In the genomic region with DNA sequence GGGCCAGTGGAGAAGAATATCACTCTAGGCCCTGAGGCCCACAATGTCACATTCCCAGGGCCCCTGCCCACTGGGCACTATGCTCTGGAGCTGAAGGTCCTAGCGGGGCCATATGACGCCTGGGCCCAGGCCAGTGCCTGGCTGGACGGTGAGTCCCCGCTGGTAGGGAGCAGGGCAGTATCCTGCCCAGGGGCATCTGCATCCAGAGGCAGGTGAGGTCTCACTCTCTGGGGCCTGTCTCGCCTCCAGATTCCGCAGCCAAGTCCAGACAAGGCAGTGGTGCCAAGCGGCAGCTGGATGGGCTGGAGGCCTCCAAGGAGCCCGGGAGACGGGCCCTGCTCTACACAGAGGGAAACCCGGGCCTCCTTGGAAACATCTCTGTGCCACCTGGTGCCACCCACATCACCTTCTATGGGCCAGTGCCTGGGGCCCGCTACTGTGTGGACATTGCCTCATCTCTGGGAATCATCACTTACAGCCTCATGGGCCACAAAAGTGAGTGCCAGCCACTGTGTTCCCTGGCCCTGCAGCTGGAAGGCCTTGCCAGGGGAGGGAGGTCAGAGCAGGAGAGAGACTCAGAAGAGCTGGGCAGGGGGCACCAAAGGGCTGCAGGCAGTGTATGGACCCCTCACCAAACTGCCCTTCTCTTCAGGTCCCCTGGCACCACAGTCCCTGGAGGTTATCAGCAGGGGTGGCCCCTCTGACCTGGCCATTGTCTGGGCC, we compare ENCODE assay signal across 1 cellular context.
TF ChIP-seq lines count a peak whose summit lies in the region.

No MANE protein-coding gene starts in this region.

TF ChIP-seq in K562, 482 proteins besides CTCF, POLR2A, EP300 and RAD21:
- TF ChIP-seq MNT (conservative IDR thresholded peaks at IDR 0.05) (no peak), CTBP1 (IDR thresholded peaks at IDR 0.05; ENCODE audit: borderline replicate concordance) (no peak), E2F6 (IDR thresholded peaks at IDR 0.05; ENCODE audit: borderline replicate concordance in 1 of 2, extremely low read depth in 1 of 2, insufficient read depth in 1 of 2, insufficient read length in 1 of 2, low read depth in 1 of 2, low read length in 1 of 2, poor library complexity in 1 of 2, severe bottlenecking in 1 of 2) (no peak), GTF2F1 (IDR thresholded peaks at IDR 0.05; ENCODE audit: low read depth, low read length) (no peak), KLF1 (tag; IDR thresholded peaks at IDR 0.05) (0 out of 2 replicates have a peak, but pooled peaks have one; percentile 15), HOMEZ (CRISPR knock-in tag; IDR thresholded peaks at IDR 0.05) (0 out of 2 replicates have a peak, but pooled peaks have one; percentile 7), RBFOX2 (IDR thresholded peaks at IDR 0.05; ENCODE audit: low read depth, low read length) (peak; percentile 47), NRF1 (conservative IDR thresholded peaks at IDR 0.05 in 1 of 2, IDR thresholded peaks at IDR 0.05 in 1 of 2) (no peak)
